7 cellular contexts compared by ENCODE assay signal in the genomic region with DNA sequence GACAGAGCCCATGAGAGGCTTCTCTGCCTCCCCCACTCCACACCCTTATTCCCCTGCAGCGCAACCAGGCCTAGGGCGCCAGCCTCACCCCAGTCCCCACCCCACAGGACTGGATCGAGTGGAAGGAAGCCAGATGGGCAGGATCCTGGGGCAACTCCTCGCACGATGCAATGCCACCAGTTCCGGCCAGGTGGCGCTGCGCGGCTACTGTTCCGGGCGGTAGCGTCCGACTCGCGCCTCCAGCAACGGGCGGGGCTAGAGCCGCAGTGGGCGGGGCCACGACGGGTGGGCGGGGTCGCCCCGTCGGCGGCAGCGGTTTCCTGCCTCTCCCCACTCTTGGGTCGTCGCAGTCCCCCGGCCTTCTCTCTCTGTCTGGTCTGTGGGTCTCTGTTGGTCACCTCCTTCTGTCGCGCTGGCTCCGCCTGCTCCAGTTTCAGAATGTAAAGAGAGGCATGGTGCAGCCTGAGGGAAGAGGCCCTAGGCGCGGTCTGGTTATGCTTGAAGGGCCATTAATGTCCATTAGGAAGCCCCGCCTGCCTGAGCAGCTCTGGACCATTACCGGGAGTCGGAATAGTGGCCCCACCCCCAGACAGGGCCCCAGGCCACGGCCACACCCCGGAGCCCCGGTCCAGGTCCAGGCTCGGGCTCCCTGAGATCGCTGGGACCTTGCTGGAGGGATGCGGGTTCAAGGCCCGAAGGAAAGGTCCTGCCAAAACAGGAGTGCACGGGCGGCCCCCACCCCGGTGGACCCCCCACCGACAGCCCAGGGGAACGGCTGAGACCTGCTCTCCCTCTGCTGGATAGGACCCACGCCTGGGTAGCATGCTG. TPM values are rescaled to one million over a fixed set of nuclear protein-coding genes. Genes with fewer than 3 reads are reported as not detected.
DNase-seq lines count a peak whose midpoint lies in the region; ATAC-seq and TF ChIP-seq lines count a peak whose summit lies in the region.

No MANE protein-coding gene starts in this region.

- H3K27me3 Mint-ChIP-seq in central memory CD8-positive, alpha-beta T cell: peaks cover 39% of the 10 kb centered on the region

- in situ Hi-C loops in GM13976 (cut with MboI; ENCODE audit: low sequenced_read_pairs, unreplicated experiment): loop anchor here (25.0 kb wide), 1 partner anchor 464 kb away; a partner anchor contains a TSS

- peak overlapping the region; percentile 65 for H3K4me3 Mint-ChIP-seq in central memory CD8-positive, alpha-beta T cell

- peak overlapping the region; percentile 15 for H3K4me3 ChIP-seq in kidney epithelial cell (ENCODE audit: low read depth, low read length)

- H3K4me1 Mint-ChIP-seq in central memory CD8-positive, alpha-beta T cell: peaks cover 12% of the 10 kb centered on the region

- H3K27me3 ChIP-seq in kidney epithelial cell (ENCODE audit: control insufficient read depth, insufficient read depth, low read length): peaks cover 28% of the 10 kb centered on the region

- ATAC-seq in HG02970 (IDR thresholded peaks at IDR 0.05; ENCODE audit: low FRiP score, unreplicated experiment): peak; percentile 86
- peak; percentile 82 to 84 for ATAC-seq in activated CD4-positive, CD25-positive, alpha-beta regulatory T cell treated with anti-CD3 and anti-CD28 coated beads, Interleukin-2, amount 50 U/mL, for 24 hours
- ATAC-seq in central memory CD8-positive, alpha-beta T cell (replicated peaks; ENCODE audit: extremely low read depth, poor library complexity, severe bottlenecking): peak; percentile 80

- peak; percentile 99 for DNase-seq in GM13976 (ENCODE audit: low spot score)
- peak; percentile 92 for DNase-seq in NCI-H2196 (lab: John Stamatoyannopoulos, UW; ENCODE audit: unreplicated experiment)
- DNase-seq in central memory CD8-positive, alpha-beta T cell (ENCODE audit: low spot score in 2 of 2): peak; percentile 90 to 97
- no peak for DNase-seq in kidney epithelial cell (ENCODE audit: low read depth)
- DNase-seq in stimulated activated CD4-positive, alpha-beta T cell treated with anti-CD3 and anti-CD28 coated beads, Interleukin-15, amount 100 ng/mL, for 24 hours: peak; percentile 95

- peaks cover 5% of the 10 kb centered on the region for H3K36me3 Mint-ChIP-seq in central memory CD8-positive, alpha-beta T cell (ENCODE audit: insufficient read depth)

- peak overlapping the region; percentile 78 for H3K27ac Mint-ChIP-seq in central memory CD8-positive, alpha-beta T cell (ENCODE audit: low read depth)

- no peaks in the 10 kb centered on the region for H3K9me3 Mint-ChIP-seq in central memory CD8-positive, alpha-beta T cell

- TF ChIP-seq CTCF in GM13976 (IDR thresholded peaks at IDR 0.05; ENCODE audit: borderline replicate concordance, control extremely low read depth, extremely low read depth, insufficient read depth, missing control alignments) (peak; percentile 95), kidney epithelial cell (IDR thresholded peaks at IDR 0.05; ENCODE audit: insufficient read depth, low read length, poor library complexity, severe bottlenecking) (peak; percentile 86)

- no peaks in the 10 kb centered on the region for H3K36me3 ChIP-seq in kidney epithelial cell (ENCODE audit: control insufficient read depth, insufficient read depth, low read length)

RNA-seq across cellular contexts. Expression of a gene that starts 3.4 kb away (rescaled TPM):
- 27.5 and 46.3 TPM in 2 replicates for total RNA-seq in kidney epithelial cell

RNA-seq across cellular contexts. Expression of a gene that starts 3.7 kb away (rescaled TPM):
- total RNA-seq in kidney epithelial cell: not detected in 2 replicates

RNA-seq across cellular contexts. Expression of a gene that starts 13.7 kb away (rescaled TPM):
- 48.1 and 57.7 TPM in 2 replicates for total RNA-seq in kidney epithelial cell

RNA-seq across cellular contexts. Expression of a gene that starts 24.3 kb away (rescaled TPM):
- total RNA-seq in kidney epithelial cell: 39.3 and 44.1 TPM in 2 replicates

RNA-seq across cellular contexts. Expression of a gene that starts 24.5 kb away (rescaled TPM):
- 67.9 and 104 TPM in 2 replicates for total RNA-seq in kidney epithelial cell
